Comparison of ENCODE assay signal across 1 cellular context in genomic region chr5:63837437-63837836, GRCh38.
TF ChIP-seq lines count a peak whose summit lies in the region.

No MANE protein-coding gene starts in this region.

TF ChIP-seq in neural cell, 6 proteins besides CTCF, POLR2A, EP300 and RAD21 (continued from another document):
- TF ChIP-seq MXI1 (conservative IDR thresholded peaks at IDR 0.05; ENCODE audit: poor library complexity, severe bottlenecking): no peak
TF ChIP-seq in neural cell: peak in this region for 1.
